In genomic region chr7:149245244-149245643, GRCh38 we compare ENCODE assay signal across 10 cellular contexts. TPM values are rescaled to one million over a fixed set of nuclear protein-coding genes. Genes with fewer than 3 reads are reported as not detected.
DNase-seq lines count a peak whose midpoint lies in the region; ATAC-seq and TF ChIP-seq lines count a peak whose summit lies in the region.
"Had no signal": no experiment of that assay in that cellular context is flagged by ENCODE, and none has a peak within 500 bp of the region (broad histone marks: within the 10 kb centered on the region; RNA-seq: fewer than 3 reads in every experiment).

No MANE protein-coding gene starts in this region.

- peaks cover 20% of the 10 kb centered on the region for H3K4me1 ChIP-seq in SJSA1 (replicated peaks)
- peaks cover 14% of the 10 kb centered on the region for H3K4me1 ChIP-seq in osteoblast (ENCODE audit: insufficient read depth, low read length)

- TF ChIP-seq CTCF in osteoblast (IDR thresholded peaks at IDR 0.05; ENCODE audit: extremely low read depth, low read depth, low read length): no peak

- H3K4me2 ChIP-seq in osteoblast (ENCODE audit: insufficient read depth, low read length): no peak overlapping the region

- no peak overlapping the region for H2AFZ ChIP-seq in osteoblast (ENCODE audit: low read length)

- peaks cover 15% of the 10 kb centered on the region for H4K20me1 ChIP-seq in osteoblast (ENCODE audit: insufficient read depth, low read length)

- no peak overlapping the region for H3K4me3 ChIP-seq in SJSA1
- no peak overlapping the region for H3K4me3 ChIP-seq in osteoblast (ENCODE audit: insufficient read depth, low read length)
- H3K4me3 ChIP-seq: adrenal gland had no signal

- peak overlapping the region; percentile 29; the same call in 1 of the 2 replicates for H3K27ac ChIP-seq in SJSA1
- H3K27ac ChIP-seq in osteoblast (ENCODE audit: low read depth, low read length): no peak overlapping the region
- H3K27ac ChIP-seq: adrenal gland had no signal

- H3K79me2 ChIP-seq in osteoblast (ENCODE audit: insufficient read depth, low read length): peaks cover 77% of the 10 kb centered on the region

- ATAC-seq in GM18520 (IDR thresholded peaks at IDR 0.05; ENCODE audit: unreplicated experiment): peak; percentile 58
- ATAC-seq in GM21825 (IDR thresholded peaks at IDR 0.05; ENCODE audit: unreplicated experiment): peak; percentile 58
- no peak for ATAC-seq in HG02840 (IDR thresholded peaks at IDR 0.05; ENCODE audit: low FRiP score, unreplicated experiment)

- DNase-seq in SJSA1 (ENCODE audit: low read depth in 1 of 2, low spot score in 2 of 2) (peak; percentile 60 to 72), osteoblast (ENCODE audit: insufficient read length, low spot score, missing footprints) (peak; percentile 4), SW480 (ENCODE audit: low spot score) (no peak), NCI-H1105 treated with DMSO at 0.1 percent for 48 hours (lab: John Stamatoyannopoulos, UW) (no peak)
- no peak for DNase-seq in NK-92 treated with Interleukin-12 subunit alpha and Interleukin-12 subunit beta, amount 100 ng/mL, for 24 hours (lab: John Stamatoyannopoulos, UW)
- DNase-seq: NCI-H1436 had no signal

- 0 out of 2 replicates have a peak, but pooled peaks cover 8% of the 10 kb centered on the region for H3K36me3 ChIP-seq in SJSA1
- H3K36me3 ChIP-seq in osteoblast (ENCODE audit: insufficient read depth, low read length): peaks cover 4% of the 10 kb centered on the region

- H3K27me3 ChIP-seq in SJSA1 (replicated peaks): no peaks in the 10 kb centered on the region
- no peaks in the 10 kb centered on the region for H3K27me3 ChIP-seq in osteoblast (ENCODE audit: insufficient read depth, low read length)
- H3K27me3 ChIP-seq: adrenal gland had no signal

- H3K9me3 ChIP-seq in SJSA1 (replicated peaks) (no peaks in the 10 kb centered on the region), osteoblast (ENCODE audit: low read depth, low read length) (no peaks in the 10 kb centered on the region)
- H3K9me3 ChIP-seq: adrenal gland had no signal

RNA-seq across cellular contexts. Expression of gene ZNF212, which starts 5.8 kb away (rescaled TPM):
- total RNA-seq in SJSA1 (2014; rRNA removed; shearing (Covaris generic)): 3.7 and 6.3 TPM in 2 replicates
- 8.5 and 9.0 TPM in 2 replicates for total RNA-seq in osteoblast

RNA-seq across cellular contexts. Expression of gene ZNF783, which starts 16.8 kb away (rescaled TPM):
- total RNA-seq in SJSA1 (2014; rRNA removed; shearing (Covaris generic)): 2.2 and 3.9 TPM in 2 replicates
- 13.3 and 13.4 TPM in 2 replicates for total RNA-seq in osteoblast

RNA-seq across cellular contexts. Expression of gene ZNF282, which starts 49.9 kb away (rescaled TPM):
- total RNA-seq in SJSA1 (2014; rRNA removed; shearing (Covaris generic)): 16.9 and 17.4 TPM in 2 replicates
- total RNA-seq in osteoblast: 28.6 and 30.6 TPM in 2 replicates

Comparison
In these comparisons a context has a peak if more than half of its experiments do, and no peak if none do; other contexts are left out.
1. DNase-seq: peak in SJSA1 (2 of 2) and osteoblast (single experiment); none in NK-92 treated with Interleukin-12 subunit alpha and Interleukin-12 subunit beta, amount 100 ng/mL, for 24 hours (single experiment), SW480 (single experiment) and NCI-H1105 treated with DMSO at 0.1 percent for 48 hours (single experiment).